ENCODE assay signal across 18 cellular contexts in the genomic region with DNA sequence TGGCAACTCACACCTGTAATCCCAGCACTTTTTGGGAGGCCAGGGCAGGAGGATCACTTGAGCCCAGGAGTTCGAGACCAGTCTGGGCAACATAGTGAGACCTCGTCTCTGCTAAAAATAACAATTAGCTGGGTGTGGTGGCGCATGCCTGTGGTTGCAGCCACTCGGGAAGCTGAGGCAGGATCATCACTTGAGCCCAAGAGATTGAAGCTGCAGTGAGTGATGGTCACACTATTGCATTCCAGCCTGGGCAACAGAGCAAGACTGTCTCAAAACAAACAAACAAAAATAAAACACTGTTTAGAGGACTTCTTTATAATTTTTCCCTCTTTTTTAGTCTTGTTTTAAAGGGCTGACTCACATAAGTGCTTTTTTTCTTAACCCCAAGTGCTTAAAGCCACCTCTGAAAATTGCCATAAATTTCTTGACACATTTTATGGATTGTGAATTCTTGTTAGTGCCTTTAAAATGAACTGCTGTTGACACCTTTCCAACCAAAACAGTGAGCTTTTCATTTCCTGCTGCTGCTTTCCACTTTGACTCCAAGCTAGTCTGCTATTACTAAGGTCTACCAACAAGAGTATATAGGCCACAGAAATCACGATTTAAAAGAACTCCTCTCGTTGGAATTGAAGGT. TPM values are rescaled to one million over a fixed set of nuclear protein-coding genes. Genes with fewer than 3 reads are reported as not detected.
A peak's percentile ranks its signal among the peaks of the same experiment; 100 is the strongest.
DNase-seq lines count a peak whose midpoint lies in the region; ATAC-seq, FAIRE-seq and TF ChIP-seq lines count a peak whose summit lies in the region.
"Had no signal": no experiment of that assay in that cellular context is flagged by ENCODE, and none has a peak within 500 bp of the region (broad histone marks: within the 10 kb centered on the region; RNA-seq: fewer than 3 reads in every experiment).

No MANE protein-coding gene starts in this region.

- H3K4me3 ChIP-seq in choroid plexus epithelial cell (ENCODE audit: low read depth, low read length) = no peak overlapping the region
- no peak overlapping the region for H3K4me3 ChIP-seq in small intestine (ENCODE audit: low read depth in 1 of 2, low read length in 2 of 2)
- H3K4me3 ChIP-seq: smooth muscle cell had no signal

- H3K27ac ChIP-seq in small intestine (ENCODE audit: low read depth in 1 of 2, low read length in 1 of 2) = no peak overlapping the region
- H3K27ac ChIP-seq: HL-60 had no signal

- H3K27me3 ChIP-seq in small intestine (ENCODE audit: control insufficient read depth in 2 of 2, insufficient read depth in 2 of 2, low read length in 2 of 2) = no peaks in the 10 kb centered on the region

- no peaks in the 10 kb centered on the region for H3K4me1 ChIP-seq in small intestine (ENCODE audit: control insufficient read depth in 2 of 2, insufficient read depth in 1 of 2, low read depth in 1 of 2, low read length in 1 of 2)

- no peak for FAIRE-seq in HTR-8/SVneo (lab: Jason Lieb, UNC)
- no peak for FAIRE-seq in small intestine (lab: Jason Lieb, UNC)
- FAIRE-seq: D721Med had no signal

- 87 to 96% (median 95%) methylated on average over 6 of the region's 6 CpGs for WGBS in small intestine, 3 donors

- ATAC-seq in omental fat pad (ENCODE audit: low FRiP score) = no peak
- ATAC-seq: activated CD4-positive, CD25-positive, alpha-beta regulatory T cell treated with anti-CD3 and anti-CD28 coated beads, Interleukin-2, amount 50 U/mL, for 24 hours; esophagus mucosa; stimulated activated naive CD8-positive, alpha-beta T cell treated with anti-CD3 and anti-CD28 coated beads, Interleukin-15, Interleukin-2, amounts not matched to agents 100 U/mL and 50 U/mL, for 24 hours had no signal

- H3K36me3 ChIP-seq in small intestine (ENCODE audit: control insufficient read depth in 2 of 2, insufficient read depth in 2 of 2, low read length in 2 of 2) = peaks cover 17 to 27% of the 10 kb centered on the region in 2 donors

- H3K9me3 ChIP-seq in small intestine (ENCODE audit: control insufficient read depth, low read depth) = no peaks in the 10 kb centered on the region

- TF ChIP-seq CTCF in choroid plexus epithelial cell (conservative IDR thresholded peaks at IDR 0.05; ENCODE audit: low read depth, low read length) (no peak), omental fat pad (IDR thresholded peaks at IDR 0.05) (no peak)

- DNase-seq in AG08395 (ENCODE audit: low spot score) (peak; percentile 30), HTR-8/SVneo (ENCODE audit: insufficient read length, low spot score) (peak; percentile 15), choroid plexus epithelial cell (ENCODE audit: low read depth) (peak; percentile 86), lung microvascular endothelial cell (ENCODE audit: low read depth in 2 of 2) (peak; percentile 69 to 90), small intestine (no peak), omental fat pad (ENCODE audit: low spot score) (no peak), DMS153 treated with DMSO at 0.1 percent for 48 hours (lab: John Stamatoyannopoulos, UW; ENCODE audit: unreplicated experiment) (no peak), LoVo (ENCODE audit: low spot score) (no peak)
- DNase-seq: activated CD8-positive, alpha-beta memory T cell treated with anti-CD3 and anti-CD28 coated beads, Interleukin-2, amount 50 U/mL, for 48 hours; Karpas-422; NCI-H187 treated with DMSO at 0.1 percent for 48 hours; NCI-H526 treated with DMSO at 0.1 percent for 48 hours; stimulated activated naive CD8-positive, alpha-beta T cell treated with anti-CD3 and anti-CD28 coated beads, Interleukin-15, Interleukin-2, amounts not matched to agents 100 U/mL and 50 U/mL, for 24 hours had no signal

RNA-seq across cellular contexts. Expression of a gene that starts 41.7 kb away (rescaled TPM):
- 22.7 and 28.8 TPM in 2 replicates for total RNA-seq in lung microvascular endothelial cell
- polyA plus RNA-seq in small intestine = 10 to 100 TPM in 1 of 3 donors, 1 to 10 TPM in 2; 4.0 to 11.7 (median 6.8) TPM
- total RNA-seq in omental fat pad = 10 to 100 TPM; 27.5 to 36.5 (median 31.9) TPM

RNA-seq across cellular contexts. Expression of a gene that starts 47.6 kb away (rescaled TPM):
- 18.3 and 19.4 TPM in 2 replicates for total RNA-seq in lung microvascular endothelial cell
- polyA plus RNA-seq in small intestine = 10 to 100 TPM in 2 of 3 donors, under 1 TPM in 1; 0.67 to 13.0 (median 10.5) TPM
- 10 to 100 TPM; 19.8 to 25.1 (median 22.8) TPM for total RNA-seq in omental fat pad

Comparison
In these comparisons a context has a peak if more than half of its experiments do, and no peak if none do; other contexts are left out.
1. DNase-seq: peak in AG08395 (single experiment), HTR-8/SVneo (single experiment), choroid plexus epithelial cell (single experiment) and lung microvascular endothelial cell (2 of 2); none in small intestine (single experiment), omental fat pad (single experiment), DMS153 treated with DMSO at 0.1 percent for 48 hours (single experiment) and LoVo (single experiment).